Comparison of ENCODE assay signal across 37 cellular contexts in genomic region chr5:66234241-66234640, GRCh38.
"Had no signal": no experiment of that assay in that cellular context is flagged by ENCODE, and none has a peak within 500 bp of the region (broad histone marks: within the 10 kb centered on the region; RNA-seq: fewer than 3 reads in every experiment).

No MANE protein-coding gene starts in this region.

- H3K27ac ChIP-seq: adrenal gland, ascending aorta, cardiac muscle cell, VCaP had no signal

- H3K9me3 ChIP-seq: adrenal gland, ascending aorta had no signal

- H3K36me3 Mint-ChIP-seq: activated CD4-positive, alpha-beta memory T cell treated with anti-CD3 and anti-CD28 coated beads for 36 hours; activated naive CD4-positive, alpha-beta T cell treated with anti-CD3 and anti-CD28 coated beads, Interleukin-2, amount 50 U/mL, for 72 hours; activated naive CD8-positive, alpha-beta T cell treated with anti-CD3 and anti-CD28 coated beads for 36 hours; brain had no signal

- ATAC-seq: activated CD4-positive, alpha-beta T cell treated with anti-CD3 and anti-CD28 coated beads for 36 hours; activated CD4-positive, CD25-positive, alpha-beta regulatory T cell treated with anti-CD3 and anti-CD28 coated beads, Interleukin-2, amount 50 U/mL, for 24 hours; activated CD8-positive, alpha-beta T cell treated with anti-CD3 and anti-CD28 coated beads for 36 hours; activated naive CD4-positive, alpha-beta T cell treated with anti-CD3 and anti-CD28 coated beads, Interleukin-2, amount 50 U/mL, for 72 hours; activated T-cell treated with anti-CD3 and anti-CD28 coated beads, Interleukin-2, amount 50 U/mL, for 4 hours; activated T-cell treated with anti-CD3 and anti-CD28 coated beads, Interleukin-2, amount 50 U/mL, for 72 hours; activated T-helper 17 cell treated with anti-CD3 and anti-CD28 coated beads, Interleukin-2, amount 50 U/mL, for 72 hours had no signal

- H3K9me3 Mint-ChIP-seq: activated CD4-positive, alpha-beta memory T cell treated with anti-CD3 and anti-CD28 coated beads for 36 hours; activated CD4-positive, alpha-beta T cell treated with anti-CD3 and anti-CD28 coated beads, Interleukin-2, amount 10 ng/mL, durations not matched to agents 7 days and 5 days; activated naive CD4-positive, alpha-beta T cell treated with anti-CD3 and anti-CD28 coated beads for 36 hours; activated naive CD4-positive, alpha-beta T cell treated with anti-CD3 and anti-CD28 coated beads, Interleukin-2, amount 50 U/mL, for 72 hours; activated naive CD8-positive, alpha-beta T cell treated with anti-CD3 and anti-CD28 coated beads for 36 hours; activated T-cell treated with anti-CD3 and anti-CD28 coated beads, Interleukin-2, amount 50 U/mL, for 4 hours; activated T-helper 1 cell treated with anti-CD3 and anti-CD28 coated beads, Interleukin-12 subunit alpha, Interleukin-12 subunit beta, Interleukin-2, Interleukin-4 antibody, amounts not matched to agents 30 ng/mL and 10 ng/mL and 1 ng/mL, durations not matched to agents 14 hours and 24 hours and 36 hours; activated T-helper 17 cell treated with anti-CD3 and anti-CD28 coated beads, Interleukin-2, amount 50 U/mL, for 72 hours; central memory CD8-positive, alpha-beta T cell; T-helper 1 cell treated with Interleukin-12 subunit alpha and Interleukin-12 subunit beta and Interleukin-4 antibody, amounts not matched to agents 30 μg/mL and 1 μg/mL, for 36 hours; T-helper 2 cell treated with Interferon-gamma antibody and Interleukin-4, amounts not matched to agents 5 μg/mL and 100 μg/mL, for 36 hours had no signal

- DNase-seq: activated CD4-positive, alpha-beta memory T cell treated with anti-CD3 and anti-CD28 coated beads for 36 hours; activated CD4-positive, alpha-beta T cell treated with anti-CD3 and anti-CD28 coated beads for 1 hour; activated CD4-positive, alpha-beta T cell treated with anti-CD3 and anti-CD28 coated beads for 36 hours; activated CD4-positive, alpha-beta T cell treated with anti-CD3 and anti-CD28 coated beads for 48 hours; activated CD4-positive, alpha-beta T cell treated with anti-CD3 and anti-CD28 coated beads, Interleukin-2, amount 10 ng/mL, durations not matched to agents 7 days and 5 days; activated CD4-positive, alpha-beta T cell treated with anti-CD3 and anti-CD28 coated beads, Interleukin-2, amount 50 U/mL, for 4 hours; activated CD4-positive, CD25-positive, alpha-beta regulatory T cell; activated CD8-positive, alpha-beta memory T cell treated with anti-CD3 and anti-CD28 coated beads, Interleukin-2, amount 50 U/mL, for 4 hours; activated CD8-positive, alpha-beta T cell treated with anti-CD3 and anti-CD28 coated beads for 36 hours; activated effector memory CD4-positive, alpha-beta T cell treated with anti-CD3 and anti-CD28 coated beads, Interleukin-2, amount 50 U/mL, for 16 hours; activated gamma-delta T cell treated with Interleukin-2 at 50 U/mL for 16 hours; activated naive CD4-positive, alpha-beta T cell; activated naive CD4-positive, alpha-beta T cell treated with anti-CD3 and anti-CD28 coated beads for 36 hours; activated naive CD4-positive, alpha-beta T cell treated with anti-CD3 and anti-CD28 coated beads, Interleukin-2, amount 50 U/mL, for 16 hours; activated naive CD8-positive, alpha-beta T cell treated with anti-CD3 and anti-CD28 coated beads for 36 hours; activated T-cell treated with anti-CD3 and anti-CD28 coated beads for 4 hours; activated T-cell treated with anti-CD3 and anti-CD28 coated beads, Interleukin-2, amount 50 U/mL, for 1 hour; activated T-cell treated with anti-CD3 and anti-CD28 coated beads, Interleukin-2, amount 50 U/mL, for 4 hours; activated T-cell treated with anti-CD3 and anti-CD28 coated beads, Interleukin-2, amount 50 U/mL, for 72 hours; adrenal gland; amniotic stem cell; caudate nucleus; cerebellar nuclear complex; T-helper 1 cell; T-helper 2 cell; T-helper 9 cell had no signal

- H3K27ac Mint-ChIP-seq: activated CD4-positive, alpha-beta memory T cell treated with anti-CD3 and anti-CD28 coated beads for 36 hours; activated CD4-positive, alpha-beta T cell treated with anti-CD3 and anti-CD28 coated beads for 36 hours; activated CD4-positive, alpha-beta T cell treated with anti-CD3 and anti-CD28 coated beads, Interleukin-2, amount 10 ng/mL, durations not matched to agents 7 days and 5 days; activated CD8-positive, alpha-beta T cell treated with anti-CD3 and anti-CD28 coated beads for 36 hours; activated naive CD4-positive, alpha-beta T cell treated with anti-CD3 and anti-CD28 coated beads for 36 hours; activated naive CD4-positive, alpha-beta T cell treated with anti-CD3 and anti-CD28 coated beads, Interleukin-2, amount 50 U/mL, for 72 hours; activated naive CD8-positive, alpha-beta T cell treated with anti-CD3 and anti-CD28 coated beads for 36 hours; activated T-cell treated with anti-CD3 and anti-CD28 coated beads, Interleukin-2, amount 50 U/mL, for 72 hours; activated T-helper 1 cell treated with anti-CD3 and anti-CD28 coated beads, Interleukin-12 subunit alpha, Interleukin-12 subunit beta, Interleukin-2, Interleukin-4 antibody, amounts not matched to agents 30 ng/mL and 10 ng/mL and 1 ng/mL, durations not matched to agents 14 hours and 24 hours and 36 hours; activated T-helper 17 cell treated with anti-CD3 and anti-CD28 coated beads, Interleukin-2, amount 50 U/mL, for 72 hours; T-helper 1 cell treated with Interleukin-12 subunit alpha and Interleukin-12 subunit beta and Interleukin-4 antibody, amounts not matched to agents 30 μg/mL and 1 μg/mL, for 36 hours; T-helper 2 cell treated with Interferon-gamma antibody and Interleukin-4, amounts not matched to agents 5 μg/mL and 100 μg/mL, for 36 hours had no signal

- H3K4me3 ChIP-seq: adrenal gland, ascending aorta, cardiac muscle cell had no signal

- H3K36me3 ChIP-seq: adrenal gland, ascending aorta, cardiac muscle cell had no signal

- H3K4me1 ChIP-seq: adrenal gland, ascending aorta had no signal

- H3K27me3 Mint-ChIP-seq: activated CD4-positive, alpha-beta T cell treated with anti-CD3 and anti-CD28 coated beads for 36 hours; activated CD4-positive, alpha-beta T cell treated with anti-CD3 and anti-CD28 coated beads, Interleukin-2, amount 10 ng/mL, durations not matched to agents 7 days and 5 days; activated CD8-positive, alpha-beta T cell treated with anti-CD3 and anti-CD28 coated beads for 36 hours; activated naive CD8-positive, alpha-beta T cell treated with anti-CD3 and anti-CD28 coated beads for 36 hours; activated T-helper 17 cell treated with anti-CD3 and anti-CD28 coated beads, Interleukin-2, amount 50 U/mL, for 72 hours had no signal

- H3K27me3 ChIP-seq: adrenal gland, ascending aorta, cardiac muscle cell had no signal

- H3K4me3 Mint-ChIP-seq: activated CD4-positive, alpha-beta memory T cell treated with anti-CD3 and anti-CD28 coated beads for 36 hours; activated CD4-positive, alpha-beta T cell treated with anti-CD3 and anti-CD28 coated beads for 36 hours; activated CD4-positive, alpha-beta T cell treated with anti-CD3 and anti-CD28 coated beads, Interleukin-2, amount 10 ng/mL, durations not matched to agents 7 days and 5 days; activated CD8-positive, alpha-beta T cell treated with anti-CD3 and anti-CD28 coated beads for 36 hours; activated naive CD4-positive, alpha-beta T cell treated with anti-CD3 and anti-CD28 coated beads for 36 hours; activated naive CD8-positive, alpha-beta T cell treated with anti-CD3 and anti-CD28 coated beads for 36 hours; activated T-cell treated with anti-CD3 and anti-CD28 coated beads, Interleukin-2, amount 50 U/mL, for 4 hours; activated T-cell treated with anti-CD3 and anti-CD28 coated beads, Interleukin-2, amount 50 U/mL, for 72 hours; activated T-helper 1 cell treated with anti-CD3 and anti-CD28 coated beads, Interleukin-12 subunit alpha, Interleukin-12 subunit beta, Interleukin-2, Interleukin-4 antibody, amounts not matched to agents 30 ng/mL and 10 ng/mL and 1 ng/mL, durations not matched to agents 14 hours and 24 hours and 36 hours; activated T-helper 17 cell treated with anti-CD3 and anti-CD28 coated beads, Interleukin-2, amount 50 U/mL, for 72 hours; brain; central memory CD8-positive, alpha-beta T cell; T-helper 1 cell treated with Interleukin-12 subunit alpha and Interleukin-12 subunit beta and Interleukin-4 antibody, amounts not matched to agents 30 μg/mL and 1 μg/mL, for 36 hours; T-helper 2 cell treated with Interferon-gamma antibody and Interleukin-4, amounts not matched to agents 5 μg/mL and 100 μg/mL, for 36 hours had no signal

- H3K4me1 Mint-ChIP-seq: activated CD4-positive, alpha-beta T cell treated with anti-CD3 and anti-CD28 coated beads for 36 hours; activated CD4-positive, alpha-beta T cell treated with anti-CD3 and anti-CD28 coated beads, Interleukin-2, amount 10 ng/mL, durations not matched to agents 7 days and 5 days; activated naive CD8-positive, alpha-beta T cell treated with anti-CD3 and anti-CD28 coated beads for 36 hours; activated T-helper 17 cell treated with anti-CD3 and anti-CD28 coated beads, Interleukin-2, amount 50 U/mL, for 72 hours; central memory CD8-positive, alpha-beta T cell had no signal
